ENCODE assay signal across 8 cellular contexts in genomic region chr1:160069460-160070231, GRCh38. TPM values are rescaled to one million over a fixed set of nuclear protein-coding genes. Genes with fewer than 3 reads are reported as not detected.
DNase-seq lines count a peak whose midpoint lies in the region; ATAC-seq, FAIRE-seq and TF ChIP-seq lines count a peak whose summit lies in the region.

Gene KCNJ10 (minus strand): TSS chr1:160070160. CDS start chr1:160042532, 27,628 bp downstream.

- peak within 1 kb of the TSS; percentile 93 for H2AFZ ChIP-seq in SU-DHL-6 (ENCODE audit: low read depth, low read length, severe bottlenecking)

- peaks cover 6% of the 10 kb centered on the region for H3K4me1 ChIP-seq in psoas muscle

- peak within 1 kb of the TSS; percentile 48 for H3K4me3 ChIP-seq in GM12864 (ENCODE audit: low read depth, low read length)
- peak within 1 kb of the TSS; percentile 50 for H3K4me3 ChIP-seq in SU-DHL-6 (ENCODE audit: insufficient read depth, low read length, poor library complexity, severe bottlenecking)
- peak within 1 kb of the TSS; percentile 65 for H3K4me3 ChIP-seq in fibroblast of the aortic adventitia (ENCODE audit: low read depth, low read length)
- peak within 1 kb of the TSS; percentile 74 for H3K4me3 ChIP-seq in psoas muscle

- H3K4me2 ChIP-seq in SU-DHL-6 (ENCODE audit: low read depth, low read length, poor library complexity, severe bottlenecking) = peak within 1 kb of the TSS; percentile 80

- H3K9me3 ChIP-seq in SU-DHL-6 (ENCODE audit: insufficient read depth, low read length) = no peaks in the 10 kb centered on the region
- no peaks in the 10 kb centered on the region for H3K9me3 ChIP-seq in psoas muscle

- H3K79me2 ChIP-seq in SU-DHL-6 (ENCODE audit: insufficient read depth, low read length) = no peaks in the 10 kb centered on the region

- H4K20me1 ChIP-seq in SU-DHL-6 (ENCODE audit: low read depth, low read length) = no peaks in the 10 kb centered on the region

- DNase-seq in GM12864 (ENCODE audit: low read depth) (no peak), fibroblast of the aortic adventitia (ENCODE audit: low read depth) (no peak), psoas muscle (no peak), pons (ENCODE audit: low spot score) (no peak), frontal cortex (ENCODE audit: low spot score in 2 of 2) (no peak), OCI-M1 (lab: John Stamatoyannopoulos, UW) (no peak), KG1 (lab: John Stamatoyannopoulos, UW) (no peak)

- no peak for TF ChIP-seq CTCF in GM12864 (IDR thresholded peaks at IDR 0.05; ENCODE audit: low read depth, low read length, missing control alignments)
- TF ChIP-seq CTCF in SU-DHL-6 (IDR thresholded peaks at IDR 0.05; ENCODE audit: insufficient read depth, low read length, poor library complexity, severe bottlenecking) = no peak
- TF ChIP-seq CTCF in fibroblast of the aortic adventitia (IDR thresholded peaks at IDR 0.05; ENCODE audit: insufficient read depth, low read length) = no peak
- TF ChIP-seq CTCF in psoas muscle (IDR thresholded peaks at IDR 0.05) = no peak

- H3K36me3 ChIP-seq in SU-DHL-6 (ENCODE audit: low read length) = no peaks in the 10 kb centered on the region
- no peaks in the 10 kb centered on the region for H3K36me3 ChIP-seq in psoas muscle (ENCODE audit: insufficient read depth in 1 of 2, low read depth in 1 of 2)

- ATAC-seq in psoas muscle = peak; percentile 7 to 63 (median 58)

- no peak within 1 kb of the TSS for H3K27ac ChIP-seq in SU-DHL-6 (ENCODE audit: low read depth, low read length)
- H3K27ac ChIP-seq in psoas muscle = no peak within 1 kb of the TSS

- intact Hi-C loops in psoas muscle (cut with DNase I) = no loop called here

- H3K9ac ChIP-seq in SU-DHL-6 (ENCODE audit: low read length) = peak within 1 kb of the TSS; percentile 35

- H3K27me3 ChIP-seq in SU-DHL-6 (ENCODE audit: low read length) (no peaks in the 10 kb centered on the region; the same call in 1 of the 2 replicates), psoas muscle (ENCODE audit: insufficient read depth in 3 of 3, low read length in 2 of 3) (no peaks in the 10 kb centered on the region)

- no peaks in the 10 kb centered on the region for H3F3A ChIP-seq in SU-DHL-6 (ENCODE audit: insufficient read depth)

- 13 to 21% (median 17%) methylated on average over 23 to 32 of the region's 32 CpGs for WGBS in psoas muscle, 3 donors

- no peak for FAIRE-seq in frontal cortex (lab: Jason Lieb, UNC)

- H3K9me2 ChIP-seq in SU-DHL-6 (replicated peaks; ENCODE audit: insufficient read depth, low read length) = no peaks in the 10 kb centered on the region

RNA-seq across cellular contexts. Expression of gene KCNJ10, which starts in this region (rescaled TPM):
- total RNA-seq in fibroblast of the aortic adventitia (ENCODE audit: low replicate concordance) = not detected in 2 replicates
- total RNA-seq in psoas muscle = under 1 TPM in 2 of 4 donors, not detected in 2; 0.08 to 0.09 TPM
- polyA plus RNA-seq in psoas muscle = under 1 TPM in 2 of 3 donors, not detected in 1; 0.01 to 0.03 TPM
- 1.6 TPM for total RNA-seq in frontal cortex

Comparison
In these comparisons a context has a peak if more than half of its experiments do, and no peak if none do; other contexts are left out.
1. Peak in ATAC-seq and H3K4me3 ChIP-seq in psoas muscle; RNA of the gene not detected or under 1 TPM.